24 cellular contexts compared by ENCODE assay signal in genomic region chr15:77017761-77018720, GRCh38. TPM values are rescaled to one million over a fixed set of nuclear protein-coding genes. Genes with fewer than 3 reads are reported as not detected.
DNase-seq lines count a peak whose midpoint lies in the region; ATAC-seq, FAIRE-seq and TF ChIP-seq lines count a peak whose summit lies in the region.
"Had no signal": no experiment of that assay in that cellular context is flagged by ENCODE, and none has a peak within 500 bp of the region (broad histone marks: within the 10 kb centered on the region; RNA-seq: fewer than 3 reads in every experiment).

No MANE protein-coding gene starts in this region.

- no peaks in the 10 kb centered on the region for H3K27me3 ChIP-seq in HL-60 (ENCODE audit: insufficient read depth, poor library complexity, severe bottlenecking)
- no peaks in the 10 kb centered on the region for H3K27me3 ChIP-seq in astrocyte (ENCODE audit: insufficient read depth, low read length)
- H3K27me3 ChIP-seq in osteoblast (ENCODE audit: insufficient read depth, low read length): no peaks in the 10 kb centered on the region
- H3K27me3 ChIP-seq in hepatocyte: no peaks in the 10 kb centered on the region
- H3K27me3 ChIP-seq: brain microvascular endothelial cell had no signal

- peak overlapping the region; percentile 96 for H3K27ac Mint-ChIP-seq in activated T-cell treated with anti-CD3 and anti-CD28 coated beads, Interleukin-2, amount 50 U/mL, for 72 hours
- H3K27ac Mint-ChIP-seq in astrocyte (ENCODE audit: unreplicated experiment): peak overlapping the region; percentile 12
- H3K27ac Mint-ChIP-seq: H9, type B pancreatic cell had no signal

- no peak for ATAC-seq in activated T-cell treated with anti-CD3 and anti-CD28 coated beads, Interleukin-2, amount 50 U/mL, for 72 hours (replicated peaks in 1 of 2)

- H3K36me3 Mint-ChIP-seq in activated T-cell treated with anti-CD3 and anti-CD28 coated beads, Interleukin-2, amount 50 U/mL, for 72 hours (ENCODE audit: insufficient read depth in 2 of 2): peaks cover 3 to 11% of the 10 kb centered on the region in 2 donors
- peaks cover 2% of the 10 kb centered on the region for H3K36me3 Mint-ChIP-seq in astrocyte (ENCODE audit: low read depth, unreplicated experiment)
- H3K36me3 Mint-ChIP-seq: type B pancreatic cell had no signal

- H2AFZ ChIP-seq in astrocyte (ENCODE audit: low read depth, low read length) (no peak overlapping the region), osteoblast (ENCODE audit: low read length) (no peak overlapping the region), hepatocyte (no peak overlapping the region)

- no peak overlapping the region for H3K9ac ChIP-seq in astrocyte (ENCODE audit: low read length)

- DNase-seq in activated T-cell treated with anti-CD3 and anti-CD28 coated beads, Interleukin-2, amount 50 U/mL, for 72 hours: no peak
- DNase-seq in activated T-cell treated with anti-CD3 and anti-CD28 coated beads, Interleukin-2, amount 50 U/mL, for 48 hours: no peak
- DNase-seq in HL-60 (ENCODE audit: low read depth in 1 of 2, low spot score in 1 of 2) (no peak), astrocyte (ENCODE audit: low read depth) (no peak), osteoblast (ENCODE audit: insufficient read length, low spot score, missing footprints) (peak; percentile 83), hepatocyte (ENCODE audit: low spot score) (no peak), H4 (ENCODE audit: low spot score) (no peak), GDM1 (lab: John Stamatoyannopoulos, UW) (no peak)
- DNase-seq: ACHN; brain microvascular endothelial cell; COR-L47; cortex of kidney; foreskin fibroblast; H9; hypothalamus; NCI-H1930; NCI-H446; NK-92 treated with Interleukin-12 subunit alpha and Interleukin-12 subunit beta, amount 100 ng/mL, for 24 hours had no signal

- no peaks in the 10 kb centered on the region for H3K36me3 ChIP-seq in astrocyte (ENCODE audit: insufficient read depth, low read length)
- H3K36me3 ChIP-seq in osteoblast (ENCODE audit: insufficient read depth, low read length): no peaks in the 10 kb centered on the region
- H3K36me3 ChIP-seq in hepatocyte (replicated peaks; ENCODE audit: insufficient read depth, low read depth): no peaks in the 10 kb centered on the region
- H3K36me3 ChIP-seq: brain microvascular endothelial cell had no signal

- H3K9me3 Mint-ChIP-seq in activated T-cell treated with anti-CD3 and anti-CD28 coated beads, Interleukin-2, amount 50 U/mL, for 72 hours: no peaks in the 10 kb centered on the region
- H3K9me3 Mint-ChIP-seq in astrocyte (ENCODE audit: unreplicated experiment): peaks cover 3% of the 10 kb centered on the region
- H3K9me3 Mint-ChIP-seq: H9, neural crest cell, type B pancreatic cell had no signal

- no peak for TF ChIP-seq CTCF in HL-60 (IDR thresholded peaks at IDR 0.05; ENCODE audit: insufficient read depth, low read length)
- no peak for TF ChIP-seq CTCF in astrocyte (IDR thresholded peaks at IDR 0.05; ENCODE audit: insufficient read depth, low read depth, low read length)
- no peak for TF ChIP-seq CTCF in osteoblast (IDR thresholded peaks at IDR 0.05; ENCODE audit: extremely low read depth, low read depth, low read length)
- TF ChIP-seq CTCF in hepatocyte (IDR thresholded peaks at IDR 0.05; ENCODE audit: poor library complexity): no peak

- H3K9me2 ChIP-seq in hepatocyte (replicated peaks; ENCODE audit: insufficient read depth): no peaks in the 10 kb centered on the region

- H4K20me1 ChIP-seq in astrocyte (ENCODE audit: insufficient read depth, low read length): no peaks in the 10 kb centered on the region
- no peaks in the 10 kb centered on the region for H4K20me1 ChIP-seq in osteoblast (ENCODE audit: insufficient read depth, low read length)
- no peaks in the 10 kb centered on the region for H4K20me1 ChIP-seq in hepatocyte (ENCODE audit: insufficient read depth, poor library complexity, severe bottlenecking)

- 90% methylated on average over 20 of the region's 20 CpGs for WGBS in hepatocyte (ENCODE audit: low lambda C conversion rate, missing lambda C conversion rate)

- H3K79me2 ChIP-seq in astrocyte (ENCODE audit: insufficient read depth, low read length): no peaks in the 10 kb centered on the region
- no peaks in the 10 kb centered on the region for H3K79me2 ChIP-seq in osteoblast (ENCODE audit: insufficient read depth, low read length)
- no peaks in the 10 kb centered on the region for H3K79me2 ChIP-seq in hepatocyte

- no peak overlapping the region for H3K4me2 ChIP-seq in astrocyte (ENCODE audit: low read length)
- no peak overlapping the region for H3K4me2 ChIP-seq in osteoblast (ENCODE audit: insufficient read depth, low read length)
- no peak overlapping the region for H3K4me2 ChIP-seq in hepatocyte

- H3K4me3 ChIP-seq in HL-60 (replicated peaks; ENCODE audit: insufficient read depth, low read length) (no peak overlapping the region), astrocyte (ENCODE audit: insufficient read depth, low read depth, low read length) (no peak overlapping the region), osteoblast (ENCODE audit: insufficient read depth, low read length) (no peak overlapping the region), hepatocyte (no peak overlapping the region)

- H3K4me1 Mint-ChIP-seq in activated T-cell treated with anti-CD3 and anti-CD28 coated beads, Interleukin-2, amount 50 U/mL, for 72 hours (ENCODE audit: low read depth): peaks cover 94% of the 10 kb centered on the region
- peaks cover 16% of the 10 kb centered on the region for H3K4me1 Mint-ChIP-seq in astrocyte (ENCODE audit: low read depth, unreplicated experiment)
- H3K4me1 Mint-ChIP-seq: neural crest cell had no signal

- no peaks in the 10 kb centered on the region for H3K27me3 Mint-ChIP-seq in activated T-cell treated with anti-CD3 and anti-CD28 coated beads, Interleukin-2, amount 50 U/mL, for 72 hours (ENCODE audit: low read depth)
- H3K27me3 Mint-ChIP-seq in astrocyte (ENCODE audit: low read depth, unreplicated experiment): peaks cover 23% of the 10 kb centered on the region

- FAIRE-seq in astrocyte (lab: Jason Lieb, UNC): no peak
- FAIRE-seq: GM19239 had no signal

- H3K9me3 ChIP-seq in astrocyte (ENCODE audit: insufficient read depth, low read depth, low read length) (no peaks in the 10 kb centered on the region), osteoblast (ENCODE audit: low read depth, low read length) (no peaks in the 10 kb centered on the region), hepatocyte (ENCODE audit: low read depth) (no peaks in the 10 kb centered on the region)

- H3K27ac ChIP-seq in HL-60 (replicated peaks) (peak overlapping the region; percentile 16; the same call in 1 of the 2 replicates), astrocyte (ENCODE audit: low read depth, low read length) (no peak overlapping the region), osteoblast (ENCODE audit: low read depth, low read length) (no peak overlapping the region), hepatocyte (no peak overlapping the region)
- H3K27ac ChIP-seq: brain microvascular endothelial cell, VCaP had no signal

- peaks cover 19% of the 10 kb centered on the region for H3K4me1 ChIP-seq in astrocyte (ENCODE audit: insufficient read depth, low read length)
- peaks cover 10% of the 10 kb centered on the region for H3K4me1 ChIP-seq in osteoblast (ENCODE audit: insufficient read depth, low read length)
- no peaks in the 10 kb centered on the region for H3K4me1 ChIP-seq in hepatocyte (ENCODE audit: insufficient read depth)

- peak overlapping the region; percentile 11 to 70 for H3K4me3 Mint-ChIP-seq in activated T-cell treated with anti-CD3 and anti-CD28 coated beads, Interleukin-2, amount 50 U/mL, for 72 hours
- H3K4me3 Mint-ChIP-seq in astrocyte (ENCODE audit: unreplicated experiment): no peak overlapping the region
- H3K4me3 Mint-ChIP-seq: H9, neural crest cell, type B pancreatic cell had no signal

RNA-seq across cellular contexts. Expression of gene PSTPIP1, which starts 23.1 kb away (rescaled TPM):
- total RNA-seq in activated T-cell treated with anti-CD3 and anti-CD28 coated beads, Interleukin-2, amount 50 U/mL, for 72 hours: 100 to 1,000 TPM; 141 to 152 TPM
- total RNA-seq in astrocyte (not detected in 2 replicates), osteoblast (not detected in 2 replicates), hepatocyte (not detected in 2 replicates)
- polyA plus RNA-seq in hepatocyte: 0.69 TPM in 1 of 2 replicates, not detected in the other
- 0.19 TPM in 1 of 2 replicates, not detected in the other for total RNA-seq in H4 (2014; rRNA removed; shearing (Covaris generic))
- total RNA-seq: kidney epithelial cell, RPMI7951 had no signal

RNA-seq across cellular contexts. Expression of gene TSPAN3, which starts 52.9 kb away (rescaled TPM):
- 10 to 100 TPM; 30.4 to 36.4 TPM for total RNA-seq in activated T-cell treated with anti-CD3 and anti-CD28 coated beads, Interleukin-2, amount 50 U/mL, for 72 hours
- total RNA-seq in astrocyte: 223 and 245 TPM in 2 replicates
- 203 and 235 TPM in 2 replicates for total RNA-seq in osteoblast
- total RNA-seq in hepatocyte: 514 and 616 TPM in 2 replicates
- 497 and 540 TPM in 2 replicates for polyA plus RNA-seq in hepatocyte
- 423 and 537 TPM in 2 replicates for total RNA-seq in H4 (2014; rRNA removed; shearing (Covaris generic))

Comparison
In these comparisons a context has a peak if more than half of its experiments do, and no peak if none do; other contexts are left out.
1. RNA of gene PSTPIP1, which starts 23.1 kb away (total RNA-seq): 141 to 152 TPM in activated T-cell treated with anti-CD3 and anti-CD28 coated beads, Interleukin-2, amount 50 U/mL, for 72 hours; 0.19 TPM in H4, not detected in hepatocyte, not detected in astrocyte and not detected in osteoblast; every median in the first group is over 100 times any median in the second.